1 cellular context compared by ENCODE assay signal in the genomic region with DNA sequence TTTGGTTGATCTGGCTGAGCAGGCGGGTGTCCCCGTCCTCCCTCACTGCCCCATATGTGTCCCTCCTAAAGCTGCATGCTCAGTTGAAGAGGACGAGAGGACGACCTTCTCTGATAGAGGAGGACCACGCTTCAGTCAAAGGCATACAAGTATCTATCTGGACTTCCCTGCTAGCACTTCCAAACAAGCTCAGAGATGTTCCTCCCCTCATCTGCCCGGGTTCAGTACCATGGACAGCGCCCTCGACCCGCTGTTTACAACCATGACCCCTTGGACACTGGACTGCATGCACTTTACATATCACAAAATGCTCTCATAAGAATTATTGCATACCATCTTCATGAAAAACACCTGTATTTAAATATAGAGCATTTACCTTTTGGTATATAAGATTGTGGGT.
TF ChIP-seq lines count a peak whose summit lies in the region.

No MANE protein-coding gene starts in this region.

TF ChIP-seq in K562, 482 proteins besides CTCF, POLR2A, EP300 and RAD21 (continued from another document and continues in another):
- TF ChIP-seq ZNF518B (CRISPR knock-in tag; IDR thresholded peaks at IDR 0.05) (no peak), E2F1 (CRISPR knock-in tag; IDR thresholded peaks at IDR 0.05) (peak; percentile 53; the same call in 1 of the 2 replicates), ZNF707 (CRISPR knock-in tag; conservative IDR thresholded peaks at IDR 0.05) (no peak), CREM (IDR thresholded peaks at IDR 0.05; ENCODE audit: low read depth) (peak; percentile 54; the same call in 1 of the 2 replicates), NCOA6 (IDR thresholded peaks at IDR 0.05) (no peak), CHAMP1 (IDR thresholded peaks at IDR 0.05) (peak; percentile 61; the same call in 1 of the 2 replicates), CHD2 (IDR thresholded peaks at IDR 0.05; ENCODE audit: low read depth, low read length) (no peak), MCM2 (IDR thresholded peaks at IDR 0.05; ENCODE audit: low read depth) (no peak), EP400 (IDR thresholded peaks at IDR 0.05) (no peak), CXXC5 (CRISPR knock-in tag; IDR thresholded peaks at IDR 0.05) (0 out of 2 replicates have a peak, but pooled peaks have one; percentile 22), RCOR1 (IDR thresholded peaks at IDR 0.05; ENCODE audit: borderline replicate concordance in 1 of 2, low read depth in 2 of 2, low read length in 2 of 2) (peak in 1 of 2 experiments; percentile 88; a peak in 2 of 4 replicates), BMI1 (IDR thresholded peaks at IDR 0.05; ENCODE audit: low read length) (0 out of 2 replicates have a peak, but pooled peaks have one; percentile 21), ILF3 (IDR thresholded peaks at IDR 0.05; ENCODE audit: borderline replicate concordance) (no peak), MEIS2 (IDR thresholded peaks at IDR 0.05; ENCODE audit: partially characterized antibody) (no peak), ZNF41 (CRISPR knock-in tag; conservative IDR thresholded peaks at IDR 0.05) (0 out of 2 replicates have a peak, but pooled peaks have one; percentile 11), KHSRP (IDR thresholded peaks at IDR 0.05) (no peak), FOXP1 (CRISPR knock-in tag; IDR thresholded peaks at IDR 0.05) (peak; percentile 58; the same call in 1 of the 2 replicates), RBM17 (IDR thresholded peaks at IDR 0.05; ENCODE audit: borderline replicate concordance, low read depth, low read length) (no peak), HDAC1 (IDR thresholded peaks at IDR 0.05) (peak in 1 of 2 experiments; percentile 35; a peak in 1 of 4 replicates), USF2 (CRISPR knock-in tag; IDR thresholded peaks at IDR 0.05) (peak; percentile 21; the same call in 1 of the 2 replicates), BCOR (IDR thresholded peaks at IDR 0.05) (no peak), CSDE1 (IDR thresholded peaks at IDR 0.05) (no peak), CBX8 (IDR thresholded peaks at IDR 0.05; ENCODE audit: borderline replicate concordance, extremely low read depth, low read depth, low read length, poor library complexity, severe bottlenecking) (no peak), ZNF175 (CRISPR knock-in tag; IDR thresholded peaks at IDR 0.05; ENCODE audit: low read depth) (0 out of 2 replicates have a peak, but pooled peaks have one; percentile 26), KLF6 (CRISPR knock-in tag; IDR thresholded peaks at IDR 0.05; ENCODE audit: borderline replicate concordance) (no peak), ZNF24 (IDR thresholded peaks at IDR 0.05) (0 out of 2 replicates have a peak, but pooled peaks have one; percentile 27), MAZ (CRISPR knock-in tag; conservative IDR thresholded peaks at IDR 0.05 in 1 of 2, IDR thresholded peaks at IDR 0.05 in 1 of 2) (peak in 1 of 2 experiments; percentile 79; a peak in 2 of 4 replicates), SETDB1 (IDR thresholded peaks at IDR 0.05; ENCODE audit: low read length) (no peak), ZNF263 (CRISPR knock-in tag; IDR thresholded peaks at IDR 0.05; ENCODE audit: borderline replicate concordance) (peak; percentile 76)
- TF ChIP-seq, protein P1, sequence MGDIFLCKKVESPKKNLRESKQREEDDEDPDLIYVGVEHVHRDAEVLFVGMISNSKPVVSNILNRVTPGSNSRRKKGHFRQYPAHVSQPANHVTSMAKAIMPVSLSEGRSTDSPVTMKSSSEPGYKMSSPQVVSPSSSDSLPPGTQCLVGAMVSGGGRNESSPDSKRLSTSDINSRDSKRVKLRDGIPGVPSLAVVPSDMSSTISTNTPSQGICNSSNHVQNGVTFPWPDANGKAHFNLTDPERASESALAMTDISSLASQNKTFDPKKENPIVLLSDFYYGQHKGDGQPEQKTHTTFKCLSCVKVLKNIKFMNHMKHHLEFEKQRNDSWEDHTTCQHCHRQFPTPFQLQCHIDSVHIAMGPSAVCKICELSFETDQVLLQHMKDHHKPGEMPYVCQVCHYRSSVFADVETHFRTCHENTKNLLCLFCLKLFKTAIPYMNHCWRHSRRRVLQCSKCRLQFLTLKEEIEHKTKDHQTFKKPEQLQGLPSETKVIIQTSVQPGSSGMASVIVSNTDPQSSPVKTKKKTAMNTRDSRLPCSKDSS (IDR thresholded peaks at IDR 0.05; ENCODE audit: low read depth, partially characterized antibody): no peak
- TF ChIP-seq, protein P2, sequence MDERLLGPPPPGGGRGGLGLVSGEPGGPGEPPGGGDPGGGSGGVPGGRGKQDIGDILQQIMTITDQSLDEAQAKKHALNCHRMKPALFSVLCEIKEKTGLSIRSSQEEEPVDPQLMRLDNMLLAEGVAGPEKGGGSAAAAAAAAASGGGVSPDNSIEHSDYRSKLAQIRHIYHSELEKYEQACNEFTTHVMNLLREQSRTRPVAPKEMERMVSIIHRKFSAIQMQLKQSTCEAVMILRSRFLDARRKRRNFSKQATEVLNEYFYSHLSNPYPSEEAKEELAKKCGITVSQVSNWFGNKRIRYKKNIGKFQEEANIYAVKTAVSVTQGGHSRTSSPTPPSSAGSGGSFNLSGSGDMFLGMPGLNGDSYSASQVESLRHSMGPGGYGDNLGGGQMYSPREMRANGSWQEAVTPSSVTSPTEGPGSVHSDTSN (CRISPR knock-in tag; IDR thresholded peaks at IDR 0.05; ENCODE audit: low read depth): no peak
- TF ChIP-seq, protein P2 (tag; conservative IDR thresholded peaks at IDR 0.05; ENCODE audit: low read depth): no peak
- TF ChIP-seq, protein P3, sequence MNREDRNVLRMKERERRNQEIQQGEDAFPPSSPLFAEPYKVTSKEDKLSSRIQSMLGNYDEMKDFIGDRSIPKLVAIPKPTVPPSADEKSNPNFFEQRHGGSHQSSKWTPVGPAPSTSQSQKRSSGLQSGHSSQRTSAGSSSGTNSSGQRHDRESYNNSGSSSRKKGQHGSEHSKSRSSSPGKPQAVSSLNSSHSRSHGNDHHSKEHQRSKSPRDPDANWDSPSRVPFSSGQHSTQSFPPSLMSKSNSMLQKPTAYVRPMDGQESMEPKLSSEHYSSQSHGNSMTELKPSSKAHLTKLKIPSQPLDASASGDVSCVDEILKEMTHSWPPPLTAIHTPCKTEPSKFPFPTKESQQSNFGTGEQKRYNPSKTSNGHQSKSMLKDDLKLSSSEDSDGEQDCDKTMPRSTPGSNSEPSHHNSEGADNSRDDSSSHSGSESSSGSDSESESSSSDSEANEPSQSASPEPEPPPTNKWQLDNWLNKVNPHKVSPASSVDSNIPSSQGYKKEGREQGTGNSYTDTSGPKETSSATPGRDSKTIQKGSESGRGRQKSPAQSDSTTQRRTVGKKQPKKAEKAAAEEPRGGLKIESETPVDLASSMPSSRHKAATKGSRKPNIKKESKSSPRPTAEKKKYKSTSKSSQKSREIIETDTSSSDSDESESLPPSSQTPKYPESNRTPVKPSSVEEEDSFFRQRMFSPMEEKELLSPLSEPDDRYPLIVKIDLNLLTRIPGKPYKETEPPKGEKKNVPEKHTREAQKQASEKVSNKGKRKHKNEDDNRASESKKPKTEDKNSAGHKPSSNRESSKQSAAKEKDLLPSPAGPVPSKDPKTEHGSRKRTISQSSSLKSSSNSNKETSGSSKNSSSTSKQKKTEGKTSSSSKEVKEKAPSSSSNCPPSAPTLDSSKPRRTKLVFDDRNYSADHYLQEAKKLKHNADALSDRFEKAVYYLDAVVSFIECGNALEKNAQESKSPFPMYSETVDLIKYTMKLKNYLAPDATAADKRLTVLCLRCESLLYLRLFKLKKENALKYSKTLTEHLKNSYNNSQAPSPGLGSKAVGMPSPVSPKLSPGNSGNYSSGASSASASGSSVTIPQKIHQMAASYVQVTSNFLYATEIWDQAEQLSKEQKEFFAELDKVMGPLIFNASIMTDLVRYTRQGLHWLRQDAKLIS (CRISPR knock-in tag; IDR thresholded peaks at IDR 0.05): 0 out of 2 replicates have a peak, but pooled peaks have one; percentile 29
- TF ChIP-seq, protein P4, sequence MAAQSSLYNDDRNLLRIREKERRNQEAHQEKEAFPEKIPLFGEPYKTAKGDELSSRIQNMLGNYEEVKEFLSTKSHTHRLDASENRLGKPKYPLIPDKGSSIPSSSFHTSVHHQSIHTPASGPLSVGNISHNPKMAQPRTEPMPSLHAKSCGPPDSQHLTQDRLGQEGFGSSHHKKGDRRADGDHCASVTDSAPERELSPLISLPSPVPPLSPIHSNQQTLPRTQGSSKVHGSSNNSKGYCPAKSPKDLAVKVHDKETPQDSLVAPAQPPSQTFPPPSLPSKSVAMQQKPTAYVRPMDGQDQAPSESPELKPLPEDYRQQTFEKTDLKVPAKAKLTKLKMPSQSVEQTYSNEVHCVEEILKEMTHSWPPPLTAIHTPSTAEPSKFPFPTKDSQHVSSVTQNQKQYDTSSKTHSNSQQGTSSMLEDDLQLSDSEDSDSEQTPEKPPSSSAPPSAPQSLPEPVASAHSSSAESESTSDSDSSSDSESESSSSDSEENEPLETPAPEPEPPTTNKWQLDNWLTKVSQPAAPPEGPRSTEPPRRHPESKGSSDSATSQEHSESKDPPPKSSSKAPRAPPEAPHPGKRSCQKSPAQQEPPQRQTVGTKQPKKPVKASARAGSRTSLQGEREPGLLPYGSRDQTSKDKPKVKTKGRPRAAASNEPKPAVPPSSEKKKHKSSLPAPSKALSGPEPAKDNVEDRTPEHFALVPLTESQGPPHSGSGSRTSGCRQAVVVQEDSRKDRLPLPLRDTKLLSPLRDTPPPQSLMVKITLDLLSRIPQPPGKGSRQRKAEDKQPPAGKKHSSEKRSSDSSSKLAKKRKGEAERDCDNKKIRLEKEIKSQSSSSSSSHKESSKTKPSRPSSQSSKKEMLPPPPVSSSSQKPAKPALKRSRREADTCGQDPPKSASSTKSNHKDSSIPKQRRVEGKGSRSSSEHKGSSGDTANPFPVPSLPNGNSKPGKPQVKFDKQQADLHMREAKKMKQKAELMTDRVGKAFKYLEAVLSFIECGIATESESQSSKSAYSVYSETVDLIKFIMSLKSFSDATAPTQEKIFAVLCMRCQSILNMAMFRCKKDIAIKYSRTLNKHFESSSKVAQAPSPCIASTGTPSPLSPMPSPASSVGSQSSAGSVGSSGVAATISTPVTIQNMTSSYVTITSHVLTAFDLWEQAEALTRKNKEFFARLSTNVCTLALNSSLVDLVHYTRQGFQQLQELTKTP (IDR thresholded peaks at IDR 0.05; ENCODE audit: low read depth in 1 of 2, partially characterized antibody in 2 of 2): peak in 1 of 2 experiments; percentile 96
